ENCODE assay signal across 1 cellular context in genomic region chr14:23430016-23430732, GRCh38.
TF ChIP-seq lines count a peak whose summit lies in the region.

No MANE protein-coding gene starts in this region.

TF ChIP-seq in HepG2, 621 proteins besides CTCF, POLR2A, EP300 and RAD21:
- 0 out of 2 replicates have a peak, but pooled peaks have one; percentile 4 for TF ChIP-seq LCORL (IDR thresholded peaks at IDR 0.05)
- TF ChIP-seq LCORL (CRISPR knock-in tag; IDR thresholded peaks at IDR 0.05) = no peak
- no peak for TF ChIP-seq NCOA2 (CRISPR knock-in tag; IDR thresholded peaks at IDR 0.05)
- TF ChIP-seq AGO2 (optimal IDR thresholded peaks at IDR 0.05; ENCODE audit: low read depth, low read length) = no peak
- no peak for TF ChIP-seq MNT (IDR thresholded peaks at IDR 0.05)
- TF ChIP-seq NCOA1 (CRISPR knock-in tag; IDR thresholded peaks at IDR 0.05) = no peak
- TF ChIP-seq CREB1 (IDR thresholded peaks at IDR 0.05) = peak; percentile 37; the same call in 1 of the 2 replicates
- no peak for TF ChIP-seq CREB1 (CRISPR knock-in tag; IDR thresholded peaks at IDR 0.05)
- TF ChIP-seq ZFYVE20 (CRISPR knock-in tag; IDR thresholded peaks at IDR 0.05; ENCODE audit: borderline replicate concordance, low read depth) = no peak
- 0 out of 2 replicates have a peak, but pooled peaks have one; percentile 16 for TF ChIP-seq TFDP1 (CRISPR knock-in tag; IDR thresholded peaks at IDR 0.05; ENCODE audit: borderline replicate concordance)
- TF ChIP-seq SP5 (CRISPR knock-in tag; IDR thresholded peaks at IDR 0.05; ENCODE audit: borderline replicate concordance, low read depth) = no peak
